In the genomic region with DNA sequence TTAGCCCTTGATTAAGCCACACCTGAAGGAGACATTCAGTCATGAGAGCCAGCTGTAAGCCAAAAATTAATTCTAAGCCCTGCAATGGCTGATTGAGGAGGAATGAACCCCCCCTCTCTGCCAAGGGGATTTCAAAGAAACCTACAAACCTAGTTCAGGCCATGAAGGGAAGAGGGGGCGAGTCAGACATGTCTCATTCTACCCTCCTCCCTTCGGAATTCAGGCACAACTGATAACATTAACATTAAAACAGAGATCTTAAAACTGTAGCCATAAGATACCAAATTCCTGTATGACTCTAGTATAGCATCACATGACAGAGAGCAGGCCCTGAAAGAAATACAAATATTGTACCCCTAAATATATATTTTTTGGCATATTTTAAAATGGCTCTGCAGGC, we compare ENCODE assay signal across 30 cellular contexts. TPM values are rescaled to one million over a fixed set of nuclear protein-coding genes. Genes with fewer than 3 reads are reported as not detected.
DNase-seq lines count a peak whose midpoint lies in the region; ATAC-seq and TF ChIP-seq lines count a peak whose summit lies in the region.
"Had no signal": no experiment of that assay in that cellular context is flagged by ENCODE, and none has a peak within 500 bp of the region (broad histone marks: within the 10 kb centered on the region; RNA-seq: fewer than 3 reads in every experiment).

No MANE protein-coding gene starts in this region.

- POLR2A ChIA-PET in WTC11 (lab: Charles Lee) = interaction anchor here (0.7 kb wide), 1 partner anchor 347 kb away, joined by 3 read pairs; no protein-coding TSS in a partner anchor

- no peak for ATAC-seq in WTC11
- ATAC-seq: activated CD8-positive, alpha-beta memory T cell treated with anti-CD3 and anti-CD28 coated beads, Interleukin-2, amount 10 ng/mL, durations not matched to agents 7 days and 5 days had no signal

- no peak for TF ChIP-seq CTCF in WTC11 (IDR thresholded peaks at IDR 0.05)
- no peak for TF ChIP-seq CTCF in tibial artery (IDR thresholded peaks at IDR 0.05)

- H3K27ac Mint-ChIP-seq in WTC11 = peak overlapping the region; percentile 80
- H3K27ac Mint-ChIP-seq: activated CD8-positive, alpha-beta memory T cell treated with anti-CD3 and anti-CD28 coated beads, Interleukin-2, amount 10 ng/mL, durations not matched to agents 7 days and 5 days; activated naive CD8-positive, alpha-beta T cell treated with anti-CD3 and anti-CD28 coated beads for 36 hours; activated T-helper 2 cell treated with anti-CD3 and anti-CD28 coated beads, Interferon-gamma antibody, Interleukin-2, Interleukin-4, amounts not matched to agents 10 μg/mL and 5 μg/mL and 100 μg/mL, durations not matched to agents 14 hours and 24 hours and 36 hours; memory B cell; naive B cell; T-helper 1 cell treated with Interleukin-12 subunit alpha and Interleukin-12 subunit beta and Interleukin-4 antibody, amounts not matched to agents 30 μg/mL and 1 μg/mL, for 36 hours had no signal

- H3K9me3 ChIP-seq in HUES64 (ENCODE audit: insufficient read depth, low read depth, low read length) = no peaks in the 10 kb centered on the region
- H3K9me3 ChIP-seq in tibial artery = no peaks in the 10 kb centered on the region
- H3K9me3 ChIP-seq: BE2C, HAP-1, SJCRH30, spleen, stomach, upper lobe of left lung had no signal

- DNase-seq in Daoy (ENCODE audit: low read depth) (peak; percentile 25), WTC11 (ENCODE audit: low spot score) (no peak), kidney tubule cell (ENCODE audit: low spot score) (peak; percentile 30), iPS-NIHi11 (ENCODE audit: low spot score) (no peak), glomerular visceral epithelial cell (ENCODE audit: extremely low spot score) (no peak), tibial artery (no peak)
- DNase-seq in stimulated activated CD4-positive, alpha-beta T cell treated with anti-CD3 and anti-CD28 coated beads, Interleukin-1b, Interleukin-23, amount 100 ng/mL, for 48 hours = no peak
- DNase-seq: activated CD4-positive, alpha-beta T cell treated with anti-CD3 and anti-CD28 coated beads for 48 hours; activated CD8-positive, alpha-beta memory T cell treated with anti-CD3 and anti-CD28 coated beads, Interleukin-2, amount 10 ng/mL, durations not matched to agents 7 days and 5 days; activated naive CD8-positive, alpha-beta T cell treated with anti-CD3 and anti-CD28 coated beads for 36 hours; BE2C; COR-L47; DND-41; effector CD4-positive, alpha-beta T cell; erythroblast; foreskin melanocyte; naive B cell; NCI-H1694 treated with DMSO at 0.1 percent for 48 hours; occipital lobe; SJCRH30; spleen; stomach; upper lobe of left lung had no signal

- H3K4me1 Mint-ChIP-seq in WTC11 = peaks cover 43% of the 10 kb centered on the region
- H3K4me1 Mint-ChIP-seq: memory B cell, naive B cell had no signal

- H3K4me1 ChIP-seq in HUES64 (ENCODE audit: insufficient read depth, low read length) = peaks cover 23% of the 10 kb centered on the region
- H3K4me1 ChIP-seq in tibial artery = peaks cover 0 to 15% (median 4%) of the 10 kb centered on the region in 4 donors

- intact Hi-C loops in tibial artery (cut with DNase I; ENCODE audit: low total_unique reads) = no loop called here

- H3K27me3 ChIP-seq in HUES64 (ENCODE audit: insufficient read depth, low read length) (no peaks in the 10 kb centered on the region), tibial artery (no peaks in the 10 kb centered on the region)
- H3K27me3 ChIP-seq: BE2C, SJCRH30, stomach, upper lobe of left lung had no signal

- peaks cover 6% of the 10 kb centered on the region; the same call in 1 of the 2 replicates for H3K9me3 Mint-ChIP-seq in WTC11
- H3K9me3 Mint-ChIP-seq: activated naive CD8-positive, alpha-beta T cell treated with anti-CD3 and anti-CD28 coated beads for 36 hours; activated T-helper 2 cell treated with anti-CD3 and anti-CD28 coated beads, Interferon-gamma antibody, Interleukin-2, Interleukin-4, amounts not matched to agents 10 μg/mL and 5 μg/mL and 100 μg/mL, durations not matched to agents 14 hours and 24 hours and 36 hours; memory B cell; T-helper 1 cell treated with Interleukin-12 subunit alpha and Interleukin-12 subunit beta and Interleukin-4 antibody, amounts not matched to agents 30 μg/mL and 1 μg/mL, for 36 hours had no signal

- H3K36me3 ChIP-seq in HUES64 (ENCODE audit: insufficient read depth, low read length) = no peaks in the 10 kb centered on the region
- no peaks in the 10 kb centered on the region for H3K36me3 ChIP-seq in tibial artery
- H3K36me3 ChIP-seq: BE2C, HAP-1, SJCRH30, stomach, upper lobe of left lung had no signal

- H3K36me3 Mint-ChIP-seq in WTC11 = peaks cover 6% of the 10 kb centered on the region
- H3K36me3 Mint-ChIP-seq: activated CD8-positive, alpha-beta memory T cell treated with anti-CD3 and anti-CD28 coated beads, Interleukin-2, amount 10 ng/mL, durations not matched to agents 7 days and 5 days; activated naive CD8-positive, alpha-beta T cell treated with anti-CD3 and anti-CD28 coated beads for 36 hours; memory B cell; naive B cell had no signal

- peak overlapping the region; percentile 39; the same call in 1 of the 2 replicates for H3K27ac ChIP-seq in HUES64 (ENCODE audit: low read depth, low read length)
- no peak overlapping the region for H3K27ac ChIP-seq in tibial artery
- H3K27ac ChIP-seq: KMS-11, SJCRH30, upper lobe of left lung had no signal

- CTCF ChIA-PET in WTC11 (lab: Charles Lee) = interaction anchor here (0.6 to 2.5 kb wide), 6 partner anchors 14 to 218 kb away, joined by 3 to 17 read pairs (median 4); no protein-coding TSS in a partner anchor

- no peak overlapping the region for H3K4me3 Mint-ChIP-seq in WTC11
- H3K4me3 Mint-ChIP-seq: activated CD8-positive, alpha-beta memory T cell treated with anti-CD3 and anti-CD28 coated beads, Interleukin-2, amount 10 ng/mL, durations not matched to agents 7 days and 5 days; activated naive CD8-positive, alpha-beta T cell treated with anti-CD3 and anti-CD28 coated beads for 36 hours; memory B cell; naive B cell; T-helper 1 cell treated with Interleukin-12 subunit alpha and Interleukin-12 subunit beta and Interleukin-4 antibody, amounts not matched to agents 30 μg/mL and 1 μg/mL, for 36 hours had no signal

- H3K4me3 ChIP-seq in HUES64 (ENCODE audit: low read length) = no peak overlapping the region
- H3K4me3 ChIP-seq in tibial artery = no peak overlapping the region
- H3K4me3 ChIP-seq: HAP-1, SJCRH30, spleen, stomach, upper lobe of left lung had no signal

- no peaks in the 10 kb centered on the region; the same call in 1 of the 2 replicates for H3K27me3 Mint-ChIP-seq in WTC11 (ENCODE audit: low read depth)
- H3K27me3 Mint-ChIP-seq: activated naive CD8-positive, alpha-beta T cell treated with anti-CD3 and anti-CD28 coated beads for 36 hours had no signal

- 71% methylated on average over 2 of the region's 2 CpGs for WGBS in HUES64

- 0 out of 2 replicates have a peak overlapping the region, but pooled peaks have one; percentile 17 for H3K9ac ChIP-seq in HUES64 (ENCODE audit: low read depth, low read length)
- H3K9ac ChIP-seq: KMS-11 had no signal

TF ChIP-seq in WTC11, 78 proteins besides CTCF, POLR2A, EP300 and RAD21 (continues in another document):
- TF ChIP-seq TEAD4 (CRISPR knock-in tag; IDR thresholded peaks at IDR 0.05) (no peak), TEAD1 (CRISPR knock-in tag; IDR thresholded peaks at IDR 0.05) (no peak), JAZF1 (CRISPR knock-in tag; IDR thresholded peaks at IDR 0.05) (no peak), OVOL2 (CRISPR knock-in tag; IDR thresholded peaks at IDR 0.05; ENCODE audit: borderline replicate concordance) (no peak), ZNF416 (CRISPR knock-in tag; IDR thresholded peaks at IDR 0.05) (no peak), RELA (CRISPR knock-in tag; IDR thresholded peaks at IDR 0.05; ENCODE audit: borderline replicate concordance) (no peak), CREB1 (CRISPR knock-in tag; IDR thresholded peaks at IDR 0.05) (no peak), IRF2 (CRISPR knock-in tag; IDR thresholded peaks at IDR 0.05; ENCODE audit: borderline replicate concordance, low read depth) (no peak), ZNF396 (CRISPR knock-in tag; IDR thresholded peaks at IDR 0.05; ENCODE audit: borderline replicate concordance) (no peak)
- TF ChIP-seq, protein P1, sequence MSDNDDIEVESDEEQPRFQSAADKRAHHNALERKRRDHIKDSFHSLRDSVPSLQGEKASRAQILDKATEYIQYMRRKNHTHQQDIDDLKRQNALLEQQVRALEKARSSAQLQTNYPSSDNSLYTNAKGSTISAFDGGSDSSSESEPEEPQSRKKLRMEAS (CRISPR knock-in tag; IDR thresholded peaks at IDR 0.05) = no peak
- TF ChIP-seq, protein P2, sequence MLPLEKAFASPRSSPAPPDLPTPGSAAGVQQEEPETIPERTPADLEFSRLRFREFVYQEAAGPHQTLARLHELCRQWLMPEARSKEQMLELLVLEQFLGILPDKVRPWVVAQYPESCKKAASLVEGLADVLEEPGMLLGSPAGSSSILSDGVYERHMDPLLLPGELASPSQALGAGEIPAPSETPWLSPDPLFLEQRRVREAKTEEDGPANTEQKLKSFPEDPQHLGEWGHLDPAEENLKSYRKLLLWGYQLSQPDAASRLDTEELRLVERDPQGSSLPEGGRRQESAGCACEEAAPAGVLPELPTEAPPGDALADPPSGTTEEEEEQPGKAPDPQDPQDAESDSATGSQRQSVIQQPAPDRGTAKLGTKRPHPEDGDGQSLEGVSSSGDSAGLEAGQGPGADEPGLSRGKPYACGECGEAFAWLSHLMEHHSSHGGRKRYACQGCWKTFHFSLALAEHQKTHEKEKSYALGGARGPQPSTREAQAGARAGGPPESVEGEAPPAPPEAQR (CRISPR knock-in tag; IDR thresholded peaks at IDR 0.05) = no peak
- TF ChIP-seq, protein P3, sequence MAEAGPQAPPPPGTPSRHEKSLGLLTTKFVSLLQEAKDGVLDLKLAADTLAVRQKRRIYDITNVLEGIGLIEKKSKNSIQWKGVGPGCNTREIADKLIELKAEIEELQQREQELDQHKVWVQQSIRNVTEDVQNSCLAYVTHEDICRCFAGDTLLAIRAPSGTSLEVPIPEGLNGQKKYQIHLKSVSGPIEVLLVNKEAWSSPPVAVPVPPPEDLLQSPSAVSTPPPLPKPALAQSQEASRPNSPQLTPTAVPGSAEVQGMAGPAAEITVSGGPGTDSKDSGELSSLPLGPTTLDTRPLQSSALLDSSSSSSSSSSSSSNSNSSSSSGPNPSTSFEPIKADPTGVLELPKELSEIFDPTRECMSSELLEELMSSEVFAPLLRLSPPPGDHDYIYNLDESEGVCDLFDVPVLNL (CRISPR knock-in tag; IDR thresholded peaks at IDR 0.05; ENCODE audit: borderline replicate concordance, low read depth) = no peak
- TF ChIP-seq, protein P4, sequence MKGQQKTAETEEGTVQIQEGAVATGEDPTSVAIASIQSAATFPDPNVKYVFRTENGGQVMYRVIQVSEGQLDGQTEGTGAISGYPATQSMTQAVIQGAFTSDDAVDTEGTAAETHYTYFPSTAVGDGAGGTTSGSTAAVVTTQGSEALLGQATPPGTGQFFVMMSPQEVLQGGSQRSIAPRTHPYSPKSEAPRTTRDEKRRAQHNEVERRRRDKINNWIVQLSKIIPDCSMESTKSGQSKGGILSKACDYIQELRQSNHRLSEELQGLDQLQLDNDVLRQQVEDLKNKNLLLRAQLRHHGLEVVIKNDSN (CRISPR knock-in tag; IDR thresholded peaks at IDR 0.05) = no peak

RNA-seq across cellular contexts. Expression of a gene that starts 40.4 kb away (rescaled TPM):
- 34.4 and 42.0 TPM in 2 replicates for total RNA-seq in Daoy (2014; rRNA removed; shearing (Covaris generic))
- 6.5 TPM for polyA plus RNA-seq in HUES64 (2013, experiment 1 of 2)
- polyA plus RNA-seq in HUES64 (2013, experiment 2 of 2) = 8.5 TPM
- total RNA-seq in WTC11 (2021) = 17.6 to 23.6 TPM (median 18.0 TPM) in 3 replicates
- total RNA-seq: OCI-LY7 had no signal

Comparison
In these comparisons a context has a peak if more than half of its experiments do, and no peak if none do; other contexts are left out.
1. DNase-seq: peak in Daoy (single experiment) and kidney tubule cell (single experiment); none in WTC11 (single experiment), stimulated activated CD4-positive, alpha-beta T cell treated with anti-CD3 and anti-CD28 coated beads, Interleukin-1b, Interleukin-23, amount 100 ng/mL, for 48 hours (single experiment), iPS-NIHi11 (single experiment), glomerular visceral epithelial cell (single experiment) and tibial artery (0 of 2).